Comparison of ENCODE assay signal across 5 cellular contexts in the genomic region with DNA sequence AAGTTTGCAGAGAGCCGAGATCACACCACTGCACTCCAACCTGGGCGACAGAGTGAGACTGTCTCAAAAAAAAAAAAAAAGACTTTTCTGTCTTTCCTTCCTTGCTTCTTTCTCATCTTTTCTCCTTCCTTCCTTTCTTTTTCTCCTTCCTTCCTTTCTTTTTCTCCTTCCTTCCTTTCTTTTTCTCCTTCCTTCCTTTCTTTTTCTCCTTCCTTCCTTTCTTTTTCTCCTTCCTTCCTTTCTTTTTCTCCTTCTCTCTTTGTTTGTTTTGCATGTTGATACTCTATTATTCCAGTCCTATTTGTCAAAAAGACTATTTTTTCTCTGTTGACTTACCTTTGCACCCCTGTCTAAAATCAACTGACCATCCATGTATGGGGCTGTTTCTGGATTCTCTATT. TPM values are rescaled to one million over a fixed set of nuclear protein-coding genes. Genes with fewer than 3 reads are reported as not detected.
"Had no signal": no experiment of that assay in that cellular context is flagged by ENCODE, and none has a peak within 500 bp of the region (broad histone marks: within the 10 kb centered on the region; RNA-seq: fewer than 3 reads in every experiment).

No MANE protein-coding gene starts in this region.

RNA-seq across cellular contexts. Expression of gene MYO7B, which starts 36.9 kb away (rescaled TPM):
- total RNA-seq: GM23248, GM23338, H1, H7, H9 had no signal
- polyA plus RNA-seq: GM23248, GM23338, H1 had no signal
